In genomic region chr19:18697680-18698079, GRCh38 we compare ENCODE assay signal across 15 cellular contexts. TPM values are rescaled to one million over a fixed set of nuclear protein-coding genes. Genes with fewer than 3 reads are reported as not detected.
A peak's percentile ranks its signal among the peaks of the same experiment; 100 is the strongest.
DNase-seq lines count a peak whose midpoint lies in the region; ATAC-seq and TF ChIP-seq lines count a peak whose summit lies in the region.
"Had no signal": no experiment of that assay in that cellular context is flagged by ENCODE, and none has a peak within 500 bp of the region (broad histone marks: within the 10 kb centered on the region; RNA-seq: fewer than 3 reads in every experiment).

No MANE protein-coding gene starts in this region.

- peaks cover 44% of the 10 kb centered on the region for H3K79me2 ChIP-seq in PC-3 (ENCODE audit: low read length)

- no peak overlapping the region for H3K9ac ChIP-seq in PC-3 (ENCODE audit: low read length)

- H3K4me2 ChIP-seq in PC-3 (ENCODE audit: low read length) = no peak overlapping the region

- no peak overlapping the region for H3K4me3 Mint-ChIP-seq in Calu3 (ENCODE audit: low read depth, unreplicated experiment)
- peak overlapping the region in 2 of 10 donors; percentile 6 to 19 for H3K4me3 Mint-ChIP-seq in naive thymus-derived CD4-positive, alpha-beta T cell
- H3K4me3 Mint-ChIP-seq: activated CD4-positive, alpha-beta T cell treated with anti-CD3 and anti-CD28 coated beads, Interleukin-2, amount 10 ng/mL, durations not matched to agents 7 days and 5 days; activated T-cell treated with anti-CD3 and anti-CD28 coated beads, Interleukin-2, amount 50 U/mL, for 72 hours; neural crest cell had no signal

- H3K4me1 ChIP-seq in HEK293 (ENCODE audit: control insufficient read depth, insufficient read depth, low read length) = peaks cover 8% of the 10 kb centered on the region
- peaks cover 19% of the 10 kb centered on the region for H3K4me1 ChIP-seq in PC-3 (ENCODE audit: insufficient read depth, low read length)
- H3K4me1 ChIP-seq in naive thymus-derived CD4-positive, alpha-beta T cell (ENCODE audit: control insufficient read depth in 2 of 2, insufficient read depth in 2 of 2, low read length in 2 of 2) = peaks cover 24 to 38% of the 10 kb centered on the region in 2 donors
- H3K4me1 ChIP-seq in effector memory CD4-positive, alpha-beta T cell (ENCODE audit: control insufficient read depth, insufficient read depth, low read length, poor library complexity, severe bottlenecking) = peaks cover 32% of the 10 kb centered on the region

- no peaks in the 10 kb centered on the region for H3F3A ChIP-seq in PC-3 (ENCODE audit: low read length, unreplicated experiment)

- no peaks in the 10 kb centered on the region for H3K27me3 Mint-ChIP-seq in Calu3 (ENCODE audit: unreplicated experiment)
- H3K27me3 Mint-ChIP-seq in naive thymus-derived CD4-positive, alpha-beta T cell = peaks cover 0 to 4% (median 0%) of the 10 kb centered on the region in 5 donors
- H3K27me3 Mint-ChIP-seq: activated CD4-positive, alpha-beta T cell treated with anti-CD3 and anti-CD28 coated beads, Interleukin-2, amount 10 ng/mL, durations not matched to agents 7 days and 5 days had no signal

- no peak overlapping the region for H2AFZ ChIP-seq in PC-3 (ENCODE audit: low read length)

- no peak overlapping the region for H3K27ac Mint-ChIP-seq in Calu3 (ENCODE audit: unreplicated experiment)
- H3K27ac Mint-ChIP-seq in naive thymus-derived CD4-positive, alpha-beta T cell = peak overlapping the region in 8 of 9 donors; percentile 51 to 86 (median 76)
- H3K27ac Mint-ChIP-seq: activated CD4-positive, alpha-beta T cell treated with anti-CD3 and anti-CD28 coated beads, Interleukin-2, amount 10 ng/mL, durations not matched to agents 7 days and 5 days; activated T-cell treated with anti-CD3 and anti-CD28 coated beads, Interleukin-2, amount 50 U/mL, for 72 hours had no signal

- TF ChIP-seq CTCF in Calu3 (IDR thresholded peaks at IDR 0.05; ENCODE audit: unreplicated experiment) = no peak
- no peak for TF ChIP-seq CTCF in HEK293 (tag by site-specific recombination; IDR thresholded peaks at IDR 0.05)
- no peak for TF ChIP-seq CTCF in PC-3 (conservative IDR thresholded peaks at IDR 0.05; ENCODE audit: low read depth, low read length)

- H4K20me1 ChIP-seq in PC-3 (ENCODE audit: low read length) = peaks cover 16% of the 10 kb centered on the region; the same call in 1 of the 2 replicates

- peak; percentile 30 for DNase-seq in Calu3
- peak; percentile 29 for DNase-seq in PC-3
- no peak for DNase-seq in naive thymus-derived CD4-positive, alpha-beta T cell
- no peak for DNase-seq in stimulated activated naive CD4-positive, alpha-beta T cell (lab: John Stamatoyannopoulos, UW)
- DNase-seq in effector memory CD4-positive, alpha-beta T cell = no peak
- DNase-seq in NOMO-1 (lab: John Stamatoyannopoulos, UW; ENCODE audit: unreplicated experiment in 2 of 2) = no peak
- DNase-seq: activated CD4-positive, alpha-beta T cell treated with anti-CD3 and anti-CD28 coated beads, Interleukin-2, amount 10 ng/mL, durations not matched to agents 7 days and 5 days; activated T-cell treated with anti-CD3 and anti-CD28 coated beads, Interleukin-2, amount 50 U/mL, for 72 hours; amniotic stem cell; NCI-H1436 treated with DMSO at 0.1 percent for 48 hours; T-helper 2 cell had no signal

- no peaks in the 10 kb centered on the region for H3K9me3 ChIP-seq in HEK293 (ENCODE audit: control insufficient read depth, insufficient read depth, low read depth, low read length)
- no peaks in the 10 kb centered on the region for H3K9me3 ChIP-seq in PC-3 (ENCODE audit: low read length)
- no peaks in the 10 kb centered on the region for H3K9me3 ChIP-seq in naive thymus-derived CD4-positive, alpha-beta T cell (ENCODE audit: control insufficient read depth in 2 of 3, low read length in 3 of 3)
- H3K9me3 ChIP-seq in effector memory CD4-positive, alpha-beta T cell (ENCODE audit: control insufficient read depth, low read length) = no peaks in the 10 kb centered on the region

- CTCF ChIA-PET in Calu3 (lab: Charles Lee) (no interaction called here), HEK293 (lab: Yijun Ruan, JAX) (no interaction called here), PC-3 (lab: Charles Lee) (no interaction called here)
- CTCF ChIA-PET in naive thymus-derived CD4-positive, alpha-beta T cell (lab: Charles Lee) = no interaction called here

- BruUV-seq in Calu3 (replicated peaks; lab: Mats Ljungman, UMichigan) = no TSS peak
- no TSS peak for BruUV-seq in PC-3 (replicated peaks; lab: Mats Ljungman, UMichigan)

- H3K36me3 Mint-ChIP-seq in Calu3 (ENCODE audit: insufficient read depth, unreplicated experiment) = no peaks in the 10 kb centered on the region
- no peaks in the 10 kb centered on the region for H3K36me3 Mint-ChIP-seq in naive thymus-derived CD4-positive, alpha-beta T cell

- POLR2A ChIA-PET in HEK293 (lab: Yijun Ruan, JAX) = interaction anchor here (0.5 kb wide), 1 partner anchor 947 kb away, joined by 4 read pairs; no protein-coding TSS in a partner anchor
- POLR2A ChIA-PET in PC-3 (lab: Charles Lee; ENCODE audit: unreplicated experiment) = no interaction called here
- POLR2A ChIA-PET in naive thymus-derived CD4-positive, alpha-beta T cell (lab: Charles Lee) = no interaction called here

- H3K9me3 Mint-ChIP-seq in Calu3 (ENCODE audit: low read depth, unreplicated experiment) = no peaks in the 10 kb centered on the region
- H3K9me3 Mint-ChIP-seq in naive thymus-derived CD4-positive, alpha-beta T cell = no peaks in the 10 kb centered on the region
- H3K9me3 Mint-ChIP-seq: activated CD4-positive, alpha-beta T cell treated with anti-CD3 and anti-CD28 coated beads, Interleukin-2, amount 10 ng/mL, durations not matched to agents 7 days and 5 days; activated T-cell treated with anti-CD3 and anti-CD28 coated beads, Interleukin-2, amount 50 U/mL, for 72 hours; neural crest cell had no signal

- H3K27ac ChIP-seq in HEK293 (ENCODE audit: extremely low read depth, low read depth, low read length) (no peak overlapping the region), PC-3 (ENCODE audit: low read length) (no peak overlapping the region)
- H3K27ac ChIP-seq in naive thymus-derived CD4-positive, alpha-beta T cell (ENCODE audit: low read depth, low read length) = peak overlapping the region; percentile 52
- H3K27ac ChIP-seq in effector memory CD4-positive, alpha-beta T cell (ENCODE audit: insufficient read depth, low read length, poor library complexity, severe bottlenecking) = no peak overlapping the region

- H3K36me3 ChIP-seq in HEK293 (ENCODE audit: control insufficient read depth in 2 of 2, insufficient read depth in 1 of 2, low read length in 2 of 2) (no peaks in the 10 kb centered on the region), PC-3 (ENCODE audit: low read depth, low read length) (no peaks in the 10 kb centered on the region)
- no peaks in the 10 kb centered on the region for H3K36me3 ChIP-seq in naive thymus-derived CD4-positive, alpha-beta T cell (ENCODE audit: control insufficient read depth in 2 of 3, insufficient read depth in 3 of 3, low read length in 3 of 3)
- H3K36me3 ChIP-seq in effector memory CD4-positive, alpha-beta T cell (ENCODE audit: control insufficient read depth, insufficient read depth, low read length) = no peaks in the 10 kb centered on the region

- no peak for ATAC-seq in PC-3
- no peak for ATAC-seq in naive thymus-derived CD4-positive, alpha-beta T cell
- ATAC-seq in HG03280 (IDR thresholded peaks at IDR 0.05; ENCODE audit: unreplicated experiment) = no peak
- ATAC-seq: activated T-cell treated with anti-CD3 and anti-CD28 coated beads, Interleukin-2, amount 50 U/mL, for 72 hours; esophagus mucosa had no signal

- H3K4me1 Mint-ChIP-seq in Calu3 (ENCODE audit: low read depth, unreplicated experiment) = peaks cover 9% of the 10 kb centered on the region
- H3K4me1 Mint-ChIP-seq in naive thymus-derived CD4-positive, alpha-beta T cell = peaks cover 24 to 54% (median 28%) of the 10 kb centered on the region in 7 donors

- H3K27me3 ChIP-seq in PC-3 (ENCODE audit: low read length) = no peaks in the 10 kb centered on the region
- no peaks in the 10 kb centered on the region for H3K27me3 ChIP-seq in naive thymus-derived CD4-positive, alpha-beta T cell (ENCODE audit: control insufficient read depth in 2 of 2, insufficient read depth in 2 of 2, low read length in 2 of 2)
- no peaks in the 10 kb centered on the region for H3K27me3 ChIP-seq in effector memory CD4-positive, alpha-beta T cell (replicated peaks; ENCODE audit: control insufficient read depth, insufficient read depth, low read length, poor library complexity, severe bottlenecking)

- intact Hi-C loops in Calu3 (cut with micrococcal nuclease; ENCODE audit: unreplicated experiment) = no loop called here
- intact Hi-C loops in PC-3 (cut with micrococcal nuclease) = no loop called here
- intact Hi-C loops in naive thymus-derived CD4-positive, alpha-beta T cell (cut with micrococcal nuclease) = no loop called here

- no peak overlapping the region for H3K4me3 ChIP-seq in HEK293 (ENCODE audit: low read depth, low read length)
- no peak overlapping the region for H3K4me3 ChIP-seq in PC-3 (ENCODE audit: low read length)
- no peak overlapping the region for H3K4me3 ChIP-seq in naive thymus-derived CD4-positive, alpha-beta T cell (ENCODE audit: low read length)
- no peak overlapping the region for H3K4me3 ChIP-seq in effector memory CD4-positive, alpha-beta T cell (ENCODE audit: insufficient read depth, low read depth, low read length, poor library complexity, severe bottlenecking)

- H3K9me2 ChIP-seq in PC-3 (replicated peaks; ENCODE audit: low read length) = no peaks in the 10 kb centered on the region

TF ChIP-seq in HEK293, 187 proteins besides CTCF, POLR2A, EP300 and RAD21:
- no peak for TF ChIP-seq YY1 (tag by site-specific recombination; IDR thresholded peaks at IDR 0.05)
- peak; percentile 54; the same call in 1 of the 2 replicates for TF ChIP-seq SCRT1 (tag by site-specific recombination; IDR thresholded peaks at IDR 0.05; ENCODE audit: borderline replicate concordance)
- peak; percentile 76 for TF ChIP-seq SCRT2 (tag by site-specific recombination; IDR thresholded peaks at IDR 0.05)
- TF ChIP-seq ZIC2 (tag by site-specific recombination; IDR thresholded peaks at IDR 0.05) = peak; percentile 43

RNA-seq across cellular contexts. Expression of gene CRTC1, which starts 14.2 kb away (rescaled TPM):
- total RNA-seq in Calu3 (2022) (8.5 and 9.4 TPM in 2 replicates), PC-3 (2014; rRNA removed) (6.7 and 8.5 TPM in 2 replicates)
- 10 to 100 TPM in 4 of 5 experiments, 1 to 10 TPM in 1; 8.4 to 23.4 (median 22.3) TPM for total RNA-seq in naive thymus-derived CD4-positive, alpha-beta T cell
- polyA plus RNA-seq in naive thymus-derived CD4-positive, alpha-beta T cell = 1 to 10 TPM in 1 of 2 donors, under 1 TPM in 1; 0.97 to 1.7 TPM

Comparison
In these comparisons a context has a peak if more than half of its experiments do, and no peak if none do; other contexts are left out.
1. DNase-seq: peak in Calu3 (single experiment) and PC-3 (single experiment); none in naive thymus-derived CD4-positive, alpha-beta T cell (0 of 9), stimulated activated naive CD4-positive, alpha-beta T cell (0 of 6), effector memory CD4-positive, alpha-beta T cell (0 of 3) and NOMO-1 (0 of 2).